In the genomic region with DNA sequence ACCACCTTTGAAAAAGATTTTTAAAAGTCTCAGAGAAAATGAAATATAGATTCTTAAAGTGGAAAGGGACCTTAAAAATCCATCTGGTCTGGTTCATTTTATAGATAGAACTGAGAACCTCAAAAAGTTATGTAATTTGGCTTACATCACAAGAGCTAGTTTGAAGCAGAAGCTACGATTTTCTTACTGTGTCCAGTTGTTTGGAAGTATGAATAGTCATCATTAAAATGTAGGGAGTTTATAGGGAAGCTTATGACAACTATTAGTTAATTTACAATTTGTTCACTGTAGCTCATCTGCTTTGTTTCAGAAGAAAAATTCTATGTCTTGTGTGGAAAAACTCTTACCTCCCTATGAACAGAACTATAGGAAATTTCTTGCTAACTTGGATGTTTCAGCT, we compare ENCODE assay signal across 1 cellular context.
TF ChIP-seq lines count a peak whose summit lies in the region.

No MANE protein-coding gene starts in this region.

TF ChIP-seq in GM23338, 12 proteins besides CTCF, POLR2A, EP300 and RAD21 (continued from another document):
- TF ChIP-seq, protein P1, sequence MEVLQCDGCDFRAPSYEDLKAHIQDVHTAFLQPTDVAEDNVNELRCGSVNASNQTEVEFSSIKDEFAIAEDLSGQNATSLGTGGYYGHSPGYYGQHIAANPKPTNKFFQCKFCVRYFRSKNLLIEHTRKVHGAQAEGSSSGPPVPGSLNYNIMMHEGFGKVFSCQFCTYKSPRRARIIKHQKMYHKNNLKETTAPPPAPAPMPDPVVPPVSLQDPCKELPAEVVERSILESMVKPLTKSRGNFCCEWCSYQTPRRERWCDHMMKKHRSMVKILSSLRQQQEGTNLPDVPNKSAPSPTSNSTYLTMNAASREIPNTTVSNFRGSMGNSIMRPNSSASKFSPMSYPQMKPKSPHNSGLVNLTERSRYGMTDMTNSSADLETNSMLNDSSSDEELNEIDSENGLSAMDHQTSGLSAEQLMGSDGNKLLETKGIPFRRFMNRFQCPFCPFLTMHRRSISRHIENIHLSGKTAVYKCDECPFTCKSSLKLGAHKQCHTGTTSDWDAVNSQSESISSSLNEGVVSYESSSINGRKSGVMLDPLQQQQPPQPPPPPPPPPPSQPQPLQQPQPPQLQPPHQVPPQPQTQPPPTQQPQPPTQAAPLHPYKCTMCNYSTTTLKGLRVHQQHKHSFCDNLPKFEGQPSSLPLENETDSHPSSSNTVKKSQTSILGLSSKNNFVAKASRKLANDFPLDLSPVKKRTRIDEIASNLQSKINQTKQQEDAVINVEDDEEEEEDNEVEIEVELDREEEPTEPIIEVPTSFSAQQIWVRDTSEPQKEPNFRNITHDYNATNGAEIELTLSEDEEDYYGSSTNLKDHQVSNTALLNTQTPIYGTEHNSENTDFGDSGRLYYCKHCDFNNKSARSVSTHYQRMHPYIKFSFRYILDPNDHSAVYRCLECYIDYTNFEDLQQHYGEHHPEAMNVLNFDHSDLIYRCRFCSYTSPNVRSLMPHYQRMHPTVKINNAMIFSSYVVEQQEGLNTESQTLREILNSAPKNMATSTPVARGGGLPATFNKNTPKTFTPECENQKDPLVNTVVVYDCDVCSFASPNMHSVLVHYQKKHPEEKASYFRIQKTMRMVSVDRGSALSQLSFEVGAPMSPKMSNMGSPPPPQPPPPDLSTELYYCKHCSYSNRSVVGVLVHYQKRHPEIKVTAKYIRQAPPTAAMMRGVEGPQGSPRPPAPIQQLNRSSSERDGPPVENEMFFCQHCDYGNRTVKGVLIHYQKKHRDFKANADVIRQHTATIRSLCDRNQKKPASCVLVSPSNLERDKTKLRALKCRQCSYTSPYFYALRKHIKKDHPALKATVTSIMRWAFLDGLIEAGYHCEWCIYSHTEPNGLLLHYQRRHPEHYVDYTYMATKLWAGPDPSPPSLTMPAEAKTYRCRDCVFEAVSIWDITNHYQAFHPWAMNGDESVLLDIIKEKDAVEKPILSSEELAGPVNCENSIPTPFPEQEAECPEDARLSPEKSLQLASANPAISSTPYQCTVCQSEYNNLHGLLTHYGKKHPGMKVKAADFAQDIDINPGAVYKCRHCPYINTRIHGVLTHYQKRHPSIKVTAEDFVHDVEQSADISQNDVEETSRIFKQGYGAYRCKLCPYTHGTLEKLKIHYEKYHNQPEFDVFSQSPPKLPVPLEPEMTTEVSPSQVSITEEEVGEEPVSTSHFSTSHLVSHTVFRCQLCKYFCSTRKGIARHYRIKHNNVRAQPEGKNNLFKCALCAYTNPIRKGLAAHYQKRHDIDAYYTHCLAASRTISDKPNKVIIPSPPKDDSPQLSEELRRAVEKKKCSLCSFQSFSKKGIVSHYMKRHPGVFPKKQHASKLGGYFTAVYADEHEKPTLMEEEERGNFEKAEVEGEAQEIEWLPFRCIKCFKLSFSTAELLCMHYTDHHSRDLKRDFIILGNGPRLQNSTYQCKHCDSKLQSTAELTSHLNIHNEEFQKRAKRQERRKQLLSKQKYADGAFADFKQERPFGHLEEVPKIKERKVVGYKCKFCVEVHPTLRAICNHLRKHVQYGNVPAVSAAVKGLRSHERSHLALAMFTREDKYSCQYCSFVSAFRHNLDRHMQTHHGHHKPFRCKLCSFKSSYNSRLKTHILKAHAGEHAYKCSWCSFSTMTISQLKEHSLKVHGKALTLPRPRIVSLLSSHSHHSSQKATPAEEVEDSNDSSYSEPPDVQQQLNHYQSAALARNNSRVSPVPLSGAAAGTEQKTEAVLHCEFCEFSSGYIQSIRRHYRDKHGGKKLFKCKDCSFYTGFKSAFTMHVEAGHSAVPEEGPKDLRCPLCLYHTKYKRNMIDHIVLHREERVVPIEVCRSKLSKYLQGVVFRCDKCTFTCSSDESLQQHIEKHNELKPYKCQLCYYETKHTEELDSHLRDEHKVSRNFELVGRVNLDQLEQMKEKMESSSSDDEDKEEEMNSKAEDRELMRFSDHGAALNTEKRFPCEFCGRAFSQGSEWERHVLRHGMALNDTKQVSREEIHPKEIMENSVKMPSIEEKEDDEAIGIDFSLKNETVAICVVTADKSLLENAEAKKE (CRISPR knock-in tag; IDR thresholded peaks at IDR 0.05), result no peak
- TF ChIP-seq JUNB (IDR thresholded peaks at IDR 0.05; ENCODE audit: unreplicated experiment) (no peak), ZNF331 (CRISPR knock-in tag; IDR thresholded peaks at IDR 0.05; ENCODE audit: low read depth) (no peak), ZNF114 (CRISPR knock-in tag; IDR thresholded peaks at IDR 0.05) (no peak), CREB1 (CRISPR knock-in tag; IDR thresholded peaks at IDR 0.05; ENCODE audit: low read depth) (no peak), POLR2AphosphoS5 (IDR thresholded peaks at IDR 0.05; ENCODE audit: low read depth) (no peak), EZH2 (IDR thresholded peaks at IDR 0.05; ENCODE audit: low read depth, unreplicated experiment) (no peak)
- TF ChIP-seq, protein P2, sequence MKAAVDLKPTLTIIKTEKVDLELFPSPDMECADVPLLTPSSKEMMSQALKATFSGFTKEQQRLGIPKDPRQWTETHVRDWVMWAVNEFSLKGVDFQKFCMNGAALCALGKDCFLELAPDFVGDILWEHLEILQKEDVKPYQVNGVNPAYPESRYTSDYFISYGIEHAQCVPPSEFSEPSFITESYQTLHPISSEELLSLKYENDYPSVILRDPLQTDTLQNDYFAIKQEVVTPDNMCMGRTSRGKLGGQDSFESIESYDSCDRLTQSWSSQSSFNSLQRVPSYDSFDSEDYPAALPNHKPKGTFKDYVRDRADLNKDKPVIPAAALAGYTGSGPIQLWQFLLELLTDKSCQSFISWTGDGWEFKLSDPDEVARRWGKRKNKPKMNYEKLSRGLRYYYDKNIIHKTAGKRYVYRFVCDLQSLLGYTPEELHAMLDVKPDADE (IDR thresholded peaks at IDR 0.05), result no peak
